In genomic region chr10:3571310-3571825, GRCh38 we compare ENCODE assay signal across 16 cellular contexts.
"Had no signal": no experiment of that assay in that cellular context is flagged by ENCODE, and none has a peak within 500 bp of the region (broad histone marks: within the 10 kb centered on the region; RNA-seq: fewer than 3 reads in every experiment).

No MANE protein-coding gene starts in this region.

- H3K4me3 ChIP-seq: left lung, lung, spleen, transverse colon had no signal

- H3K27me3 ChIP-seq: left lung, spleen, transverse colon had no signal

- H3K4me1 Mint-ChIP-seq: activated naive CD8-positive, alpha-beta T cell treated with anti-CD3 and anti-CD28 coated beads, Interleukin-2, amount 50 U/mL, for 24 hours had no signal

- H3K27ac Mint-ChIP-seq: activated naive CD4-positive, alpha-beta T cell treated with anti-CD3 and anti-CD28 coated beads, Interleukin-2, amount 50 U/mL, for 24 hours; activated naive CD8-positive, alpha-beta T cell treated with anti-CD3 and anti-CD28 coated beads, Interleukin-2, amount 50 U/mL, for 24 hours; activated T-cell treated with anti-CD3 and anti-CD28 coated beads, Interleukin-2, amount 50 U/mL, for 24 hours; nephron progenitor cell had no signal

- ATAC-seq: activated naive CD8-positive, alpha-beta T cell treated with anti-CD3 and anti-CD28 coated beads, Interleukin-2, amount 50 U/mL, for 24 hours; left lung had no signal

- H3K9me3 Mint-ChIP-seq: activated naive CD4-positive, alpha-beta T cell treated with anti-CD3 and anti-CD28 coated beads, Interleukin-2, amount 50 U/mL, for 24 hours; activated naive CD8-positive, alpha-beta T cell treated with anti-CD3 and anti-CD28 coated beads, Interleukin-2, amount 50 U/mL, for 24 hours; activated T-cell treated with anti-CD3 and anti-CD28 coated beads, Interleukin-2, amount 50 U/mL, for 24 hours; nephron progenitor cell had no signal

- H3K36me3 Mint-ChIP-seq: activated naive CD4-positive, alpha-beta T cell treated with anti-CD3 and anti-CD28 coated beads, Interleukin-2, amount 50 U/mL, for 24 hours had no signal

- H3K9me3 ChIP-seq: transverse colon had no signal

- DNase-seq: activated CD4-positive, alpha-beta T cell treated with anti-CD3 and anti-CD28 coated beads for 4 hours; activated CD4-positive, alpha-beta T cell treated with anti-CD3 and anti-CD28 coated beads, Interleukin-2, amount 50 U/mL, for 4 hours; activated CD4-positive, CD25-positive, alpha-beta regulatory T cell; activated CD8-positive, alpha-beta memory T cell treated with anti-CD3 and anti-CD28 coated beads, Interleukin-2, amount 50 U/mL, for 4 hours; activated gamma-delta T cell treated with Interleukin-2 at 50 U/mL for 16 hours; activated naive CD8-positive, alpha-beta T cell treated with anti-CD3 and anti-CD28 coated beads, Interleukin-2, amount 50 U/mL, for 24 hours; activated T-cell treated with anti-CD3 and anti-CD28 coated beads, Interleukin-2, amount 50 U/mL, for 24 hours; kidney glomerular epithelial cell; left lung; nephron progenitor cell; posterior cingulate gyrus; spleen; stimulated activated naive CD4-positive, alpha-beta T cell; transverse colon had no signal

- H3K4me1 ChIP-seq: left lung, transverse colon had no signal

- H3K4me3 Mint-ChIP-seq: activated naive CD4-positive, alpha-beta T cell treated with anti-CD3 and anti-CD28 coated beads, Interleukin-2, amount 50 U/mL, for 24 hours; activated naive CD8-positive, alpha-beta T cell treated with anti-CD3 and anti-CD28 coated beads, Interleukin-2, amount 50 U/mL, for 24 hours; activated T-cell treated with anti-CD3 and anti-CD28 coated beads, Interleukin-2, amount 50 U/mL, for 24 hours; nephron progenitor cell had no signal

- H3K36me3 ChIP-seq: left lung, spleen, transverse colon had no signal
